ENCODE assay signal across 1 cellular context in the genomic region with DNA sequence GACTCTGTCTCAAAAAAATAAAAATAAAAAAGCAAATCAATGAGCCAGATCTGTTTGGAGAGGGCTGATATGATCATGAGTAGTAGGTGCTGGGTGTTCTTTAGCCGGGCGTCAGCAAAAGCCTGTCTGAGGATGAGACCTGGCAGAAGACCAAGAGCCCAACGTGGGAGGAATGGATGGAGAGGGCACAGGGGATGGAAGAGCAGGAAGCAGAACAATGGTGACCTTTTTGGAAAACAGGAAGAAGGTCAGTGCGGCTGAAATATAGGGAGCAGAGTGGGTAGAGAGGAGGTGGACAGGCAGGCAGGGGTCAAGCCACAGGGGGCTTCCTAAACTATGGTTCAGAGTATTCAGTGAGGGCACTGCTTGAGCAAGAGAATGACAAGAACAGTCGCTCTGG.
TF ChIP-seq lines count a peak whose summit lies in the region.

No MANE protein-coding gene starts in this region.

TF ChIP-seq in HepG2, 621 proteins besides CTCF, POLR2A, EP300 and RAD21 (continued from another document):
- TF ChIP-seq, protein P1, sequence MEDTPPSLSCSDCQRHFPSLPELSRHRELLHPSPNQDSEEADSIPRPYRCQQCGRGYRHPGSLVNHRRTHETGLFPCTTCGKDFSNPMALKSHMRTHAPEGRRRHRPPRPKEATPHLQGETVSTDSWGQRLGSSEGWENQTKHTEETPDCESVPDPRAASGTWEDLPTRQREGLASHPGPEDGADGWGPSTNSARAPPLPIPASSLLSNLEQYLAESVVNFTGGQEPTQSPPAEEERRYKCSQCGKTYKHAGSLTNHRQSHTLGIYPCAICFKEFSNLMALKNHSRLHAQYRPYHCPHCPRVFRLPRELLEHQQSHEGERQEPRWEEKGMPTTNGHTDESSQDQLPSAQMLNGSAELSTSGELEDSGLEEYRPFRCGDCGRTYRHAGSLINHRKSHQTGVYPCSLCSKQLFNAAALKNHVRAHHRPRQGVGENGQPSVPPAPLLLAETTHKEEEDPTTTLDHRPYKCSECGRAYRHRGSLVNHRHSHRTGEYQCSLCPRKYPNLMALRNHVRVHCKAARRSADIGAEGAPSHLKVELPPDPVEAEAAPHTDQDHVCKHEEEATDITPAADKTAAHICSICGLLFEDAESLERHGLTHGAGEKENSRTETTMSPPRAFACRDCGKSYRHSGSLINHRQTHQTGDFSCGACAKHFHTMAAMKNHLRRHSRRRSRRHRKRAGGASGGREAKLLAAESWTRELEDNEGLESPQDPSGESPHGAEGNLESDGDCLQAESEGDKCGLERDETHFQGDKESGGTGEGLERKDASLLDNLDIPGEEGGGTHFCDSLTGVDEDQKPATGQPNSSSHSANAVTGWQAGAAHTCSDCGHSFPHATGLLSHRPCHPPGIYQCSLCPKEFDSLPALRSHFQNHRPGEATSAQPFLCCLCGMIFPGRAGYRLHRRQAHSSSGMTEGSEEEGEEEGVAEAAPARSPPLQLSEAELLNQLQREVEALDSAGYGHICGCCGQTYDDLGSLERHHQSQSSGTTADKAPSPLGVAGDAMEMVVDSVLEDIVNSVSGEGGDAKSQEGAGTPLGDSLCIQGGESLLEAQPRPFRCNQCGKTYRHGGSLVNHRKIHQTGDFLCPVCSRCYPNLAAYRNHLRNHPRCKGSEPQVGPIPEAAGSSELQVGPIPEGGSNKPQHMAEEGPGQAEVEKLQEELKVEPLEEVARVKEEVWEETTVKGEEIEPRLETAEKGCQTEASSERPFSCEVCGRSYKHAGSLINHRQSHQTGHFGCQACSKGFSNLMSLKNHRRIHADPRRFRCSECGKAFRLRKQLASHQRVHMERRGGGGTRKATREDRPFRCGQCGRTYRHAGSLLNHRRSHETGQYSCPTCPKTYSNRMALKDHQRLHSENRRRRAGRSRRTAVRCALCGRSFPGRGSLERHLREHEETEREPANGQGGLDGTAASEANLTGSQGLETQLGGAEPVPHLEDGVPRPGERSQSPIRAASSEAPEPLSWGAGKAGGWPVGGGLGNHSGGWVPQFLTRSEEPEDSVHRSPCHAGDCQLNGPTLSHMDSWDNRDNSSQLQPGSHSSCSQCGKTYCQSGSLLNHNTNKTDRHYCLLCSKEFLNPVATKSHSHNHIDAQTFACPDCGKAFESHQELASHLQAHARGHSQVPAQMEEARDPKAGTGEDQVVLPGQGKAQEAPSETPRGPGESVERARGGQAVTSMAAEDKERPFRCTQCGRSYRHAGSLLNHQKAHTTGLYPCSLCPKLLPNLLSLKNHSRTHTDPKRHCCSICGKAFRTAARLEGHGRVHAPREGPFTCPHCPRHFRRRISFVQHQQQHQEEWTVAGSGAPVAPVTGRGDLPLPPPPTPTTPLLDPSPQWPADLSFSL (CRISPR knock-in tag; IDR thresholded peaks at IDR 0.05), result no peak
- TF ChIP-seq ZEB1 (IDR thresholded peaks at IDR 0.05; ENCODE audit: insufficient replicate concordance, low read depth) (no peak), ZNF644 (CRISPR knock-in tag; IDR thresholded peaks at IDR 0.05; ENCODE audit: low read depth) (no peak), ONECUT2 (CRISPR knock-in tag; IDR thresholded peaks at IDR 0.05) (no peak)
- TF ChIP-seq, protein P2, sequence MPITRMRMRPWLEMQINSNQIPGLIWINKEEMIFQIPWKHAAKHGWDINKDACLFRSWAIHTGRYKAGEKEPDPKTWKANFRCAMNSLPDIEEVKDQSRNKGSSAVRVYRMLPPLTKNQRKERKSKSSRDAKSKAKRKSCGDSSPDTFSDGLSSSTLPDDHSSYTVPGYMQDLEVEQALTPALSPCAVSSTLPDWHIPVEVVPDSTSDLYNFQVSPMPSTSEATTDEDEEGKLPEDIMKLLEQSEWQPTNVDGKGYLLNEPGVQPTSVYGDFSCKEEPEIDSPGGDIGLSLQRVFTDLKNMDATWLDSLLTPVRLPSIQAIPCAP (CRISPR knock-in tag; IDR thresholded peaks at IDR 0.05; ENCODE audit: low read depth), result no peak
- TF ChIP-seq, protein P3, sequence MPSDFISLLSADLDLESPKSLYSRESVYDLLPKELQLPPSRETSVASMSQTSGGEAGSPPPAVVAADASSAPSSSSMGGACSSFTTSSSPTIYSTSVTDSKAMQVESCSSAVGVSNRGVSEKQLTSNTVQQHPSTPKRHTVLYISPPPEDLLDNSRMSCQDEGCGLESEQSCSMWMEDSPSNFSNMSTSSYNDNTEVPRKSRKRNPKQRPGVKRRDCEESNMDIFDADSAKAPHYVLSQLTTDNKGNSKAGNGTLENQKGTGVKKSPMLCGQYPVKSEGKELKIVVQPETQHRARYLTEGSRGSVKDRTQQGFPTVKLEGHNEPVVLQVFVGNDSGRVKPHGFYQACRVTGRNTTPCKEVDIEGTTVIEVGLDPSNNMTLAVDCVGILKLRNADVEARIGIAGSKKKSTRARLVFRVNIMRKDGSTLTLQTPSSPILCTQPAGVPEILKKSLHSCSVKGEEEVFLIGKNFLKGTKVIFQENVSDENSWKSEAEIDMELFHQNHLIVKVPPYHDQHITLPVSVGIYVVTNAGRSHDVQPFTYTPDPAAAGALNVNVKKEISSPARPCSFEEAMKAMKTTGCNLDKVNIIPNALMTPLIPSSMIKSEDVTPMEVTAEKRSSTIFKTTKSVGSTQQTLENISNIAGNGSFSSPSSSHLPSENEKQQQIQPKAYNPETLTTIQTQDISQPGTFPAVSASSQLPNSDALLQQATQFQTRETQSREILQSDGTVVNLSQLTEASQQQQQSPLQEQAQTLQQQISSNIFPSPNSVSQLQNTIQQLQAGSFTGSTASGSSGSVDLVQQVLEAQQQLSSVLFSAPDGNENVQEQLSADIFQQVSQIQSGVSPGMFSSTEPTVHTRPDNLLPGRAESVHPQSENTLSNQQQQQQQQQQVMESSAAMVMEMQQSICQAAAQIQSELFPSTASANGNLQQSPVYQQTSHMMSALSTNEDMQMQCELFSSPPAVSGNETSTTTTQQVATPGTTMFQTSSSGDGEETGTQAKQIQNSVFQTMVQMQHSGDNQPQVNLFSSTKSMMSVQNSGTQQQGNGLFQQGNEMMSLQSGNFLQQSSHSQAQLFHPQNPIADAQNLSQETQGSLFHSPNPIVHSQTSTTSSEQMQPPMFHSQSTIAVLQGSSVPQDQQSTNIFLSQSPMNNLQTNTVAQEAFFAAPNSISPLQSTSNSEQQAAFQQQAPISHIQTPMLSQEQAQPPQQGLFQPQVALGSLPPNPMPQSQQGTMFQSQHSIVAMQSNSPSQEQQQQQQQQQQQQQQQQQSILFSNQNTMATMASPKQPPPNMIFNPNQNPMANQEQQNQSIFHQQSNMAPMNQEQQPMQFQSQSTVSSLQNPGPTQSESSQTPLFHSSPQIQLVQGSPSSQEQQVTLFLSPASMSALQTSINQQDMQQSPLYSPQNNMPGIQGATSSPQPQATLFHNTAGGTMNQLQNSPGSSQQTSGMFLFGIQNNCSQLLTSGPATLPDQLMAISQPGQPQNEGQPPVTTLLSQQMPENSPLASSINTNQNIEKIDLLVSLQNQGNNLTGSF (CRISPR knock-in tag; IDR thresholded peaks at IDR 0.05), result no peak
- TF ChIP-seq, protein P4, sequence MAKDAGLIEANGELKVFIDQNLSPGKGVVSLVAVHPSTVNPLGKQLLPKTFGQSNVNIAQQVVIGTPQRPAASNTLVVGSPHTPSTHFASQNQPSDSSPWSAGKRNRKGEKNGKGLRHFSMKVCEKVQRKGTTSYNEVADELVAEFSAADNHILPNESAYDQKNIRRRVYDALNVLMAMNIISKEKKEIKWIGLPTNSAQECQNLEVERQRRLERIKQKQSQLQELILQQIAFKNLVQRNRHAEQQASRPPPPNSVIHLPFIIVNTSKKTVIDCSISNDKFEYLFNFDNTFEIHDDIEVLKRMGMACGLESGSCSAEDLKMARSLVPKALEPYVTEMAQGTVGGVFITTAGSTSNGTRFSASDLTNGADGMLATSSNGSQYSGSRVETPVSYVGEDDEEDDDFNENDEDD (CRISPR knock-in tag; IDR thresholded peaks at IDR 0.05; ENCODE audit: borderline replicate concordance), result no peak
